ENCODE assay signal across 8 cellular contexts in genomic region chr10:103276941-103277712, GRCh38. TPM values are rescaled to one million over a fixed set of nuclear protein-coding genes. Genes with fewer than 3 reads are reported as not detected.
DNase-seq lines count a peak whose midpoint lies in the region; ATAC-seq and TF ChIP-seq lines count a peak whose summit lies in the region.

TSS of gene INA (plus strand) at chr10:103277138. CDS start at chr10:103277212, 74 bp downstream.

- peak within 1 kb of the TSS; percentile 41 for H3K4me3 Mint-ChIP-seq in activated CD4-positive, alpha-beta memory T cell treated with anti-CD3 and anti-CD28 coated beads for 36 hours
- no peak within 1 kb of the TSS for H3K4me3 Mint-ChIP-seq in immature natural killer cell

- peak within 1 kb of the TSS; percentile 65 for H3K9ac ChIP-seq in ES-I3 (ENCODE audit: low read depth, low read length)
- no peak within 1 kb of the TSS for H3K9ac ChIP-seq in rectal smooth muscle tissue (ENCODE audit: low read length)

- H3K27ac Mint-ChIP-seq in activated CD4-positive, alpha-beta memory T cell treated with anti-CD3 and anti-CD28 coated beads for 36 hours, result no peak within 1 kb of the TSS
- H3K27ac Mint-ChIP-seq in immature natural killer cell, result no peak within 1 kb of the TSS

- TF ChIP-seq CTCF in fibroblast of mammary gland (conservative IDR thresholded peaks at IDR 0.05; ENCODE audit: control insufficient read depth, insufficient read depth, low read depth, low read length), result no peak

- no peak within 1 kb of the TSS for H3K4me3 ChIP-seq in fibroblast of mammary gland (ENCODE audit: control insufficient read depth, low read depth, low read length)
- H3K4me3 ChIP-seq in rectal smooth muscle tissue (ENCODE audit: low read length), result peak within 1 kb of the TSS; percentile 27

- H3K27me3 Mint-ChIP-seq in activated CD4-positive, alpha-beta memory T cell treated with anti-CD3 and anti-CD28 coated beads for 36 hours, result peaks cover 61% of the 10 kb centered on the region
- H3K27me3 Mint-ChIP-seq in immature natural killer cell (ENCODE audit: low read depth in 3 of 3), result peaks cover 22 to 35% (median 35%) of the 10 kb centered on the region in 3 donors

- no peaks in the 10 kb centered on the region for H3K9me3 ChIP-seq in ES-I3 (ENCODE audit: control insufficient read depth, insufficient read depth, low read length)

- no peak for ATAC-seq in GM21515 (IDR thresholded peaks at IDR 0.05; ENCODE audit: unreplicated experiment)
- no peak for ATAC-seq in GM21528 (IDR thresholded peaks at IDR 0.05; ENCODE audit: low FRiP score, unreplicated experiment)

- H3K27me3 ChIP-seq in rectal smooth muscle tissue (ENCODE audit: control insufficient read depth, insufficient read depth, low read length), result peaks cover 7% of the 10 kb centered on the region

- POLR2A ChIA-PET in activated CD4-positive, alpha-beta memory T cell treated with anti-CD3 and anti-CD28 coated beads for 36 hours (lab: Charles Lee), result no interaction called here

- H3K4me1 ChIP-seq in ES-I3 (ENCODE audit: insufficient read depth, low read length) (peaks cover 22% of the 10 kb centered on the region), rectal smooth muscle tissue (ENCODE audit: control insufficient read depth, insufficient read depth, low read length) (no peaks in the 10 kb centered on the region)

- peaks cover 3% of the 10 kb centered on the region for H3K9me3 Mint-ChIP-seq in activated CD4-positive, alpha-beta memory T cell treated with anti-CD3 and anti-CD28 coated beads for 36 hours
- peaks cover 0 to 8% (median 5%) of the 10 kb centered on the region in 6 donors for H3K9me3 Mint-ChIP-seq in immature natural killer cell

- intact Hi-C loops in activated CD4-positive, alpha-beta memory T cell treated with anti-CD3 and anti-CD28 coated beads for 36 hours (cut with micrococcal nuclease), result no loop called here

- H3K27ac ChIP-seq in rectal smooth muscle tissue (ENCODE audit: low read depth, low read length), result no peak within 1 kb of the TSS

- H3K4me1 Mint-ChIP-seq in activated CD4-positive, alpha-beta memory T cell treated with anti-CD3 and anti-CD28 coated beads for 36 hours (ENCODE audit: low read depth), result peaks cover 7% of the 10 kb centered on the region
- peaks cover 3 to 6% of the 10 kb centered on the region in 2 donors for H3K4me1 Mint-ChIP-seq in immature natural killer cell

- no peaks in the 10 kb centered on the region for H3K36me3 ChIP-seq in ES-I3 (ENCODE audit: insufficient read depth, low read length)
- no peaks in the 10 kb centered on the region for H3K36me3 ChIP-seq in rectal smooth muscle tissue (ENCODE audit: control insufficient read depth, insufficient read depth, low read length)

- CTCF ChIA-PET in activated CD4-positive, alpha-beta memory T cell treated with anti-CD3 and anti-CD28 coated beads for 36 hours (lab: Charles Lee), result interaction anchor here (0.7 to 1.6 kb wide), 6 partner anchors 10 to 360 kb away, joined by 3 to 9 read pairs (median 4); partner anchors contain the start of gene CNNM2

- DNase-seq in NCI-H1105 (lab: John Stamatoyannopoulos, UW) (peak; percentile 60), fibroblast of mammary gland (ENCODE audit: low read depth) (peak; percentile 30), immature natural killer cell (no peak)
- peak; percentile 43 for DNase-seq in activated CD4-positive, alpha-beta memory T cell treated with anti-CD3 and anti-CD28 coated beads for 36 hours

- peaks cover 4% of the 10 kb centered on the region for H3K36me3 Mint-ChIP-seq in activated CD4-positive, alpha-beta memory T cell treated with anti-CD3 and anti-CD28 coated beads for 36 hours
- H3K36me3 Mint-ChIP-seq in immature natural killer cell, result peaks cover 0 to 7% (median 0%) of the 10 kb centered on the region in 3 donors

RNA-seq across cellular contexts. Expression of gene INA, which starts in this region (rescaled TPM):
- under 1 TPM; 0.14 to 0.15 TPM for total RNA-seq in activated CD4-positive, alpha-beta memory T cell treated with anti-CD3 and anti-CD28 coated beads for 36 hours
- polyA plus RNA-seq in immature natural killer cell, result not detected

Comparison
In these comparisons a context has a peak if more than half of its experiments do, and no peak if none do; other contexts are left out.
1. Peak in DNase-seq in activated CD4-positive, alpha-beta memory T cell treated with anti-CD3 and anti-CD28 coated beads for 36 hours; RNA of the gene not detected or under 1 TPM.
2. DNase-seq: peak in NCI-H1105 (single experiment) and fibroblast of mammary gland (single experiment); none in immature natural killer cell (0 of 3).